In genomic region chr15:80982839-80983238, GRCh38 we compare ENCODE assay signal across 16 cellular contexts. TPM values are rescaled to one million over a fixed set of nuclear protein-coding genes. Genes with fewer than 3 reads are reported as not detected.
DNase-seq lines count a peak whose midpoint lies in the region; ATAC-seq and TF ChIP-seq lines count a peak whose summit lies in the region.
"Had no signal": no experiment of that assay in that cellular context is flagged by ENCODE, and none has a peak within 500 bp of the region (broad histone marks: within the 10 kb centered on the region; RNA-seq: fewer than 3 reads in every experiment).

No MANE protein-coding gene starts in this region.

- no peaks in the 10 kb centered on the region for H3K9me3 Mint-ChIP-seq in CD14-positive monocyte
- no peaks in the 10 kb centered on the region for H3K9me3 Mint-ChIP-seq in CD8-positive, alpha-beta T cell
- no peaks in the 10 kb centered on the region for H3K9me3 Mint-ChIP-seq in memory B cell
- H3K9me3 Mint-ChIP-seq in naive thymus-derived CD4-positive, alpha-beta T cell, result no peaks in the 10 kb centered on the region
- H3K9me3 Mint-ChIP-seq: CD8-positive, alpha-beta memory T cell; HFFc6 had no signal

- no peak overlapping the region for H4K12ac ChIP-seq in trophoblast cell (ENCODE audit: low read depth, low read length)

- POLR2A ChIA-PET in CD8-positive, alpha-beta T cell (lab: Charles Lee), result no interaction called here
- POLR2A ChIA-PET in naive thymus-derived CD4-positive, alpha-beta T cell (lab: Charles Lee), result no interaction called here

- peaks cover 46% of the 10 kb centered on the region in 2 donors for H3K36me3 Mint-ChIP-seq in CD14-positive monocyte
- H3K36me3 Mint-ChIP-seq in CD8-positive, alpha-beta T cell, result peaks cover 66% of the 10 kb centered on the region
- H3K36me3 Mint-ChIP-seq in T-helper 17 cell (ENCODE audit: low read depth), result peaks cover 5% of the 10 kb centered on the region
- peaks cover 20% of the 10 kb centered on the region for H3K36me3 Mint-ChIP-seq in memory B cell
- peaks cover 0 to 31% (median 17%) of the 10 kb centered on the region in 5 donors for H3K36me3 Mint-ChIP-seq in naive thymus-derived CD4-positive, alpha-beta T cell

- peaks cover 3% of the 10 kb centered on the region for H3K79me1 ChIP-seq in trophoblast cell (ENCODE audit: low read length)

- no peak overlapping the region for H3K9ac ChIP-seq in trophoblast cell (ENCODE audit: low read length)

- no peak overlapping the region for H3K23ac ChIP-seq in trophoblast cell (ENCODE audit: low read length)

- H3K27me3 ChIP-seq in CD8-positive, alpha-beta T cell (ENCODE audit: insufficient read depth, low read length), result no peaks in the 10 kb centered on the region
- no peaks in the 10 kb centered on the region for H3K27me3 ChIP-seq in trophoblast cell (ENCODE audit: insufficient read depth, low read length)
- H3K27me3 ChIP-seq in naive thymus-derived CD4-positive, alpha-beta T cell (ENCODE audit: control insufficient read depth in 2 of 2, insufficient read depth in 2 of 2, low read length in 2 of 2), result no peaks in the 10 kb centered on the region
- H3K27me3 ChIP-seq: BE2C had no signal

- H3K4me1 Mint-ChIP-seq in CD14-positive monocyte (peaks cover 41% of the 10 kb centered on the region), T-helper 17 cell (peaks cover 38% of the 10 kb centered on the region), memory B cell (peaks cover 41% of the 10 kb centered on the region)
- H3K4me1 Mint-ChIP-seq in CD8-positive, alpha-beta T cell (ENCODE audit: low read depth), result peaks cover 55% of the 10 kb centered on the region
- peaks cover 37 to 70% (median 64%) of the 10 kb centered on the region in 7 donors for H3K4me1 Mint-ChIP-seq in naive thymus-derived CD4-positive, alpha-beta T cell

- no peaks in the 10 kb centered on the region for H3K79me2 ChIP-seq in trophoblast cell (ENCODE audit: control insufficient read depth, insufficient read depth, low read length, poor library complexity)

- H4K91ac ChIP-seq in trophoblast cell (ENCODE audit: low read depth, low read length), result no peak overlapping the region

- ATAC-seq in CD8-positive, alpha-beta T cell, result no peak
- ATAC-seq in T-helper 17 cell (no peak), memory B cell (ENCODE audit: low read depth) (no peak), omental fat pad (ENCODE audit: low FRiP score) (no peak)
- ATAC-seq in naive thymus-derived CD4-positive, alpha-beta T cell, result no peak
- ATAC-seq: A549 had no signal

- no peak overlapping the region for H3K18ac ChIP-seq in trophoblast cell (ENCODE audit: low read length)

- peak overlapping the region in 6 of 7 donors; percentile 8 to 98 (median 32) for H3K27ac Mint-ChIP-seq in CD14-positive monocyte
- peak overlapping the region; percentile 27 for H3K27ac Mint-ChIP-seq in CD8-positive, alpha-beta T cell
- peak overlapping the region; percentile 81 for H3K27ac Mint-ChIP-seq in T-helper 17 cell
- peak overlapping the region; percentile 15 for H3K27ac Mint-ChIP-seq in memory B cell
- H3K27ac Mint-ChIP-seq in naive thymus-derived CD4-positive, alpha-beta T cell, result peak overlapping the region in 3 of 9 donors; percentile 48 to 76 (median 75)

- H3K9me3 ChIP-seq in CD8-positive, alpha-beta T cell (ENCODE audit: low read length), result no peaks in the 10 kb centered on the region
- H3K9me3 ChIP-seq in T-helper 17 cell (ENCODE audit: control insufficient read depth, low read length, poor library complexity, severe bottlenecking) (no peaks in the 10 kb centered on the region), trophoblast cell (ENCODE audit: insufficient read depth, low read depth, low read length) (no peaks in the 10 kb centered on the region)
- no peaks in the 10 kb centered on the region for H3K9me3 ChIP-seq in naive thymus-derived CD4-positive, alpha-beta T cell (ENCODE audit: control insufficient read depth in 2 of 3, low read length in 3 of 3)
- H3K9me3 ChIP-seq: A549, BE2C, Caco-2, HAP-1 had no signal

- H2BK12ac ChIP-seq in trophoblast cell (ENCODE audit: low read length), result no peak overlapping the region

- H3K4me3 ChIP-seq in CD8-positive, alpha-beta T cell (ENCODE audit: low read depth, low read length), result no peak overlapping the region
- no peak overlapping the region for H3K4me3 ChIP-seq in trophoblast cell (ENCODE audit: low read depth, low read length)
- no peak overlapping the region for H3K4me3 ChIP-seq in naive thymus-derived CD4-positive, alpha-beta T cell (ENCODE audit: low read length)
- H3K4me3 ChIP-seq: A549, HAP-1 had no signal

- H2AK5ac ChIP-seq in trophoblast cell (ENCODE audit: low read length), result no peak overlapping the region

- H3K27ac ChIP-seq in CD8-positive, alpha-beta T cell (ENCODE audit: low read depth, low read length), result no peak overlapping the region
- H3K27ac ChIP-seq in trophoblast cell (ENCODE audit: low read depth, low read length), result no peak overlapping the region
- H3K27ac ChIP-seq in naive thymus-derived CD4-positive, alpha-beta T cell (ENCODE audit: low read depth, low read length), result no peak overlapping the region
- H3K27ac ChIP-seq: A549, C4-2B had no signal

- TF ChIP-seq CTCF in CD14-positive monocyte (IDR thresholded peaks at IDR 0.05) (no peak), omental fat pad (IDR thresholded peaks at IDR 0.05) (no peak)
- TF ChIP-seq CTCF in CD8-positive, alpha-beta T cell (IDR thresholded peaks at IDR 0.05), result no peak

- H3K4me2 ChIP-seq in trophoblast cell (ENCODE audit: low read length), result no peak overlapping the region
- H3K4me2 ChIP-seq: A549 had no signal

- H3K4me1 ChIP-seq in CD8-positive, alpha-beta T cell (ENCODE audit: insufficient read depth, low read length), result peaks cover 21% of the 10 kb centered on the region
- peaks cover 7 to 18% of the 10 kb centered on the region in 2 experiments for H3K4me1 ChIP-seq in trophoblast cell (ENCODE audit: control insufficient read depth in 1 of 2, insufficient read depth in 2 of 2, low read length in 2 of 2)
- peaks cover 15 to 16% of the 10 kb centered on the region in 2 donors for H3K4me1 ChIP-seq in naive thymus-derived CD4-positive, alpha-beta T cell (ENCODE audit: control insufficient read depth in 2 of 2, insufficient read depth in 2 of 2, low read length in 2 of 2)
- H3K4me1 ChIP-seq: BE2C, Caco-2 had no signal

- H3K27me3 Mint-ChIP-seq in CD14-positive monocyte (ENCODE audit: low read depth in 3 of 3), result peaks cover 0 to 3% (median 0%) of the 10 kb centered on the region in 3 donors
- no peaks in the 10 kb centered on the region for H3K27me3 Mint-ChIP-seq in CD8-positive, alpha-beta T cell (ENCODE audit: low read depth)
- no peaks in the 10 kb centered on the region for H3K27me3 Mint-ChIP-seq in T-helper 17 cell
- H3K27me3 Mint-ChIP-seq in memory B cell, result no peaks in the 10 kb centered on the region
- no peaks in the 10 kb centered on the region for H3K27me3 Mint-ChIP-seq in naive thymus-derived CD4-positive, alpha-beta T cell
- H3K27me3 Mint-ChIP-seq: CD8-positive, alpha-beta memory T cell had no signal

- no peak overlapping the region for H3K14ac ChIP-seq in trophoblast cell (ENCODE audit: low read length)

- intact Hi-C loops in CD14-positive monocyte (cut with micrococcal nuclease), result loop anchor here in 1 of 2 donors (10.0 kb wide), 1 partner anchor 52 kb away; no protein-coding TSS in a partner anchor
- intact Hi-C loops in CD8-positive, alpha-beta T cell (cut with DNase I, micrococcal nuclease), result no loop called here
- intact Hi-C loops in naive thymus-derived CD4-positive, alpha-beta T cell (cut with micrococcal nuclease), result loop anchor here in 1 of 2 donors (10.0 kb wide), 1 partner anchor 1088 kb away; the partner anchor contains the start of gene MTHFS

- H2BK120ac ChIP-seq in trophoblast cell (ENCODE audit: insufficient read depth, low read length, poor library complexity), result no peak overlapping the region

- H2BK5ac ChIP-seq in trophoblast cell (ENCODE audit: low read depth, low read length, poor library complexity), result no peak overlapping the region

- H3K36me3 ChIP-seq in CD8-positive, alpha-beta T cell (ENCODE audit: insufficient read depth, low read length), result peaks cover 28% of the 10 kb centered on the region
- peaks cover 12 to 14% of the 10 kb centered on the region in 2 experiments for H3K36me3 ChIP-seq in trophoblast cell (ENCODE audit: control insufficient read depth in 1 of 2, insufficient read depth in 2 of 2, low read length in 2 of 2)
- H3K36me3 ChIP-seq in naive thymus-derived CD4-positive, alpha-beta T cell (ENCODE audit: control insufficient read depth in 2 of 3, insufficient read depth in 3 of 3, low read length in 3 of 3), result peaks cover 0 to 37% (median 0%) of the 10 kb centered on the region in 3 experiments

- no peak for DNase-seq in CD14-positive monocyte (ENCODE audit: low spot score)
- DNase-seq in CD8-positive, alpha-beta T cell, result no peak
- no peak for DNase-seq in T-helper 17 cell
- no peak for DNase-seq in memory B cell (ENCODE audit: low spot score in 2 of 2)
- no peak for DNase-seq in trophoblast cell
- DNase-seq in naive thymus-derived CD4-positive, alpha-beta T cell, result no peak
- DNase-seq in islet precursor cell, result no peak
- no peak for DNase-seq in omental fat pad (ENCODE audit: low spot score)
- DNase-seq: BE2C; Caco-2; CD8-positive, alpha-beta memory T cell; GF-D8; HFFc6 had no signal

- WGBS in trophoblast cell (ENCODE audit: extremely low coverage, insufficient coverage, insufficient read length), result no CpG with 5 or more reads among the region's 5 CpGs

- no peak overlapping the region for H4K8ac ChIP-seq in trophoblast cell (ENCODE audit: low read depth, low read length)

- no peak overlapping the region for H2AFZ ChIP-seq in trophoblast cell (ENCODE audit: insufficient read depth, low read length, poor library complexity)

- CTCF ChIA-PET in CD8-positive, alpha-beta T cell (lab: Charles Lee), result interaction anchor here (1.5 kb wide), 1 partner anchor 13 kb away, joined by 4 read pairs; no protein-coding TSS in a partner anchor
- CTCF ChIA-PET in naive thymus-derived CD4-positive, alpha-beta T cell (lab: Charles Lee), result no interaction called here

- H3K4ac ChIP-seq in trophoblast cell (ENCODE audit: low read depth, low read length), result no peak overlapping the region

- H3K4me3 Mint-ChIP-seq in CD14-positive monocyte, result no peak overlapping the region
- no peak overlapping the region for H3K4me3 Mint-ChIP-seq in CD8-positive, alpha-beta T cell
- H3K4me3 Mint-ChIP-seq in T-helper 17 cell, result no peak overlapping the region
- H3K4me3 Mint-ChIP-seq in memory B cell, result no peak overlapping the region
- peak overlapping the region in 1 of 10 donors; percentile 44 for H3K4me3 Mint-ChIP-seq in naive thymus-derived CD4-positive, alpha-beta T cell
- H3K4me3 Mint-ChIP-seq: CD8-positive, alpha-beta memory T cell; HFFc6 had no signal

RNA-seq across cellular contexts. Expression of gene MESD, which starts 6.8 kb away (rescaled TPM):
- 10 to 100 TPM; 13.1 to 15.7 TPM for polyA plus RNA-seq in CD14-positive monocyte
- total RNA-seq in CD8-positive, alpha-beta T cell, result 1 to 10 TPM; 6.4 to 8.1 TPM
- total RNA-seq in T-helper 17 cell, result 10 to 100 TPM; 14.3 to 14.4 TPM
- 50.6 and 52.8 TPM in 2 replicates for polyA plus RNA-seq in trophoblast cell (2013)
- 10 to 100 TPM; 17.1 to 42.5 (median 38.3) TPM for total RNA-seq in naive thymus-derived CD4-positive, alpha-beta T cell
- 10 to 100 TPM; 20.7 to 29.3 TPM for polyA plus RNA-seq in naive thymus-derived CD4-positive, alpha-beta T cell
- 10 to 100 TPM; 19.5 to 26.1 (median 22.6) TPM for total RNA-seq in omental fat pad

RNA-seq across cellular contexts. Expression of gene TLNRD1, which starts 17.9 kb away (rescaled TPM):
- polyA plus RNA-seq in CD14-positive monocyte, result 1 to 10 TPM; 2.6 to 3.4 TPM
- total RNA-seq in CD8-positive, alpha-beta T cell, result 10 to 100 TPM; 15.3 to 15.6 TPM
- 10 to 100 TPM; 17.5 to 17.6 TPM for total RNA-seq in T-helper 17 cell
- 14.0 and 14.4 TPM in 2 replicates for polyA plus RNA-seq in trophoblast cell (2013)
- total RNA-seq in naive thymus-derived CD4-positive, alpha-beta T cell, result 10 to 100 TPM; 11.5 to 33.0 (median 22.5) TPM
- 1 to 10 TPM; 2.2 to 4.8 TPM for polyA plus RNA-seq in naive thymus-derived CD4-positive, alpha-beta T cell
- 10 to 100 TPM; 39.0 to 59.4 (median 41.8) TPM for total RNA-seq in omental fat pad
